In the genomic region with DNA sequence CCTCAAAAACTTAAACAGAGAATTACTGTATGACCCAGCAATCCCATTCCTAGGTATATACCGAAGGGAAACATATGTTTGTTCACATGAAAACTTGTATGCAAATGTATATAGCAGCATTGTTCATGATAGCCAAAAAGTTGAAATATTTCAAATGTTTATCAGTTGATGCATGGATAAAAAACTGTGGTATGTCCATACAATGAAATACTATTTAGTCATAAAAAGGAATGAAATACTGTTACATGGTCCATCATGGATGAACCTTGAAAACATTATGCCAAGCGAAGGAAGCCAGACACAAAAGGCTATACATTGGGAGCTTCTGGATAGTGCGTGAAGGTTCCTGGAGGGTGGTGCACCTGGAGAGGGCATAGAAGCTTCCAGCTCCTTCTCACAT, we compare ENCODE assay signal across 20 cellular contexts. TPM values are rescaled to one million over a fixed set of nuclear protein-coding genes. Genes with fewer than 3 reads are reported as not detected.
DNase-seq lines count a peak whose midpoint lies in the region; ATAC-seq, FAIRE-seq and TF ChIP-seq lines count a peak whose summit lies in the region.
"Had no signal": no experiment of that assay in that cellular context is flagged by ENCODE, and none has a peak within 500 bp of the region (broad histone marks: within the 10 kb centered on the region; RNA-seq: fewer than 3 reads in every experiment).

No MANE protein-coding gene starts in this region.

- DNase-seq in SK-N-SH (no peak), H1 (ENCODE audit: low read depth in 1 of 2, low spot score in 2 of 2) (no peak)
- no peak for DNase-seq in activated naive CD4-positive, alpha-beta T cell treated with anti-CD3 and anti-CD28 coated beads, Interleukin-2, amount 10 ng/mL, durations not matched to agents 7 days and 5 days
- DNase-seq: AML-193; Caco-2; Calu3; CD4-positive, alpha-beta T cell; CD8-positive, alpha-beta T cell; DMS79 treated with DMSO at 0.1 percent for 48 hours; GF-D8 had no signal

- no peaks in the 10 kb centered on the region for H3K79me1 ChIP-seq in H1 (ENCODE audit: low read depth, low read length)

- H2BK20ac ChIP-seq in H1 (ENCODE audit: low read length), result no peak overlapping the region

- H3K79me2 ChIP-seq in SK-N-SH (ENCODE audit: insufficient read depth) (no peaks in the 10 kb centered on the region), H1 (ENCODE audit: control insufficient read depth in 1 of 2, insufficient read depth in 2 of 2, low read length in 2 of 2) (no peaks in the 10 kb centered on the region)

- no peak overlapping the region for H3K23ac ChIP-seq in H1 (ENCODE audit: insufficient read length)

- TF ChIP-seq EP300 in SK-N-SH (IDR thresholded peaks at IDR 0.05; ENCODE audit: borderline replicate concordance in 1 of 2, low read depth in 1 of 2, low read length in 1 of 2) (no peak), H1 (IDR thresholded peaks at IDR 0.05; ENCODE audit: borderline replicate concordance in 1 of 2, low read depth in 2 of 2, low read length in 2 of 2) (no peak)

- no peaks in the 10 kb centered on the region for H3K23me2 ChIP-seq in H1 (ENCODE audit: low read depth, low read length)

- no peak overlapping the region for H3K4me2 ChIP-seq in SK-N-SH
- H3K4me2 ChIP-seq in H1 (ENCODE audit: insufficient read depth in 1 of 2, low read depth in 2 of 2, low read length in 2 of 2), result no peak overlapping the region
- H3K4me2 ChIP-seq: A549; BLaER1 treated with 17β-estradiol and CSF1 and Interleukin-3, amounts not matched to agents 10 nM and 100 nM had no signal

- no peak overlapping the region for H2AK5ac ChIP-seq in H1 (ENCODE audit: low read depth, low read length)

- POLR2A ChIA-PET in SK-N-SH (lab: Yijun Ruan, JAX) (no interaction called here), H1 (lab: Charles Lee; ENCODE audit: partially characterized antibody) (interaction anchor here (0.6 to 5.0 kb wide), 2 partner anchors 11 to 14 kb away, joined by 3 to 37 read pairs; a partner anchor contains a TSS)

- no peak for TF ChIP-seq RAD21 in SK-N-SH (IDR thresholded peaks at IDR 0.05; ENCODE audit: low read length)
- TF ChIP-seq RAD21 in H1 (IDR thresholded peaks at IDR 0.05 in 1 of 2, conservative IDR thresholded peaks at IDR 0.05 in 1 of 2; ENCODE audit: low read depth in 2 of 2, low read length in 2 of 2), result no peak

- H3K27me3 ChIP-seq in SK-N-SH (ENCODE audit: insufficient read depth) (no peaks in the 10 kb centered on the region; the same call in 1 of the 2 replicates), H1 (replicated peaks in 1 of 4; ENCODE audit: control insufficient read depth in 3 of 4, extremely low read depth in 1 of 4, insufficient read depth in 3 of 4, low read length in 3 of 4) (no peaks in the 10 kb centered on the region)
- H3K27me3 ChIP-seq: BLaER1 treated with 17β-estradiol and CSF1 and Interleukin-3, amounts not matched to agents 10 nM and 100 nM had no signal

- H4K5ac ChIP-seq in H1 (ENCODE audit: insufficient read length, low read depth, low read length), result no peak overlapping the region

- H2BK120ac ChIP-seq in H1 (replicated peaks; ENCODE audit: low read depth, low read length), result no peak overlapping the region

- no peaks in the 10 kb centered on the region for H4K20me1 ChIP-seq in SK-N-SH (ENCODE audit: insufficient read depth)
- H4K20me1 ChIP-seq in H1 (replicated peaks in 1 of 2; ENCODE audit: control insufficient read depth in 1 of 2, insufficient read depth in 2 of 2, low read length in 2 of 2), result no peaks in the 10 kb centered on the region
- H4K20me1 ChIP-seq: BLaER1 treated with 17β-estradiol and CSF1 and Interleukin-3, amounts not matched to agents 10 nM and 100 nM had no signal

- no peak overlapping the region for H2BK5ac ChIP-seq in H1 (ENCODE audit: low read depth, low read length)

- H3K9ac ChIP-seq in SK-N-SH (no peak overlapping the region), H1 (replicated peaks in 1 of 4; ENCODE audit: extremely low read depth in 1 of 4, low read depth in 3 of 4, low read length in 3 of 4) (no peak overlapping the region)
- H3K9ac ChIP-seq: BLaER1 treated with 17β-estradiol and CSF1 and Interleukin-3, amounts not matched to agents 10 nM and 100 nM had no signal

- H3K36me3 ChIP-seq in SK-N-SH (replicated peaks in 1 of 2; ENCODE audit: control insufficient read depth in 1 of 2, insufficient read depth in 2 of 2, low read length in 1 of 2) (no peaks in the 10 kb centered on the region), H1 (ENCODE audit: control insufficient read depth in 2 of 4, insufficient read depth in 4 of 4, low read length in 3 of 4) (no peaks in the 10 kb centered on the region)
- H3K36me3 ChIP-seq: BLaER1 treated with 17β-estradiol and CSF1 and Interleukin-3, amounts not matched to agents 10 nM and 100 nM had no signal

- H3K4me3 ChIP-seq in SK-N-SH (ENCODE audit: low read depth in 2 of 2, low read length in 1 of 2) (no peak overlapping the region), H1 (ENCODE audit: extremely low read depth in 1 of 4, insufficient read depth in 2 of 4, low read depth in 3 of 4, low read length in 4 of 4) (no peak overlapping the region)
- H3K4me3 ChIP-seq: A549; BLaER1 treated with 17β-estradiol and CSF1 and Interleukin-3, amounts not matched to agents 10 nM and 100 nM had no signal

- no peaks in the 10 kb centered on the region for H3K9me3 Mint-ChIP-seq in activated naive CD4-positive, alpha-beta T cell treated with anti-CD3 and anti-CD28 coated beads, Interleukin-2, amount 10 ng/mL, durations not matched to agents 7 days and 5 days
- H3K9me3 Mint-ChIP-seq: CD4-positive, alpha-beta T cell; CD8-positive, alpha-beta T cell had no signal

- TF ChIP-seq POLR2A in H1 (IDR thresholded peaks at IDR 0.05; ENCODE audit: control extremely low read depth in 1 of 2, low read depth in 2 of 2, low read length in 2 of 2), result no peak

- peaks cover 2% of the 10 kb centered on the region for H3K36me3 Mint-ChIP-seq in activated naive CD4-positive, alpha-beta T cell treated with anti-CD3 and anti-CD28 coated beads, Interleukin-2, amount 10 ng/mL, durations not matched to agents 7 days and 5 days
- H3K36me3 Mint-ChIP-seq: CD8-positive, alpha-beta T cell had no signal

- peaks cover 25% of the 10 kb centered on the region for H3K4me1 Mint-ChIP-seq in activated naive CD4-positive, alpha-beta T cell treated with anti-CD3 and anti-CD28 coated beads, Interleukin-2, amount 10 ng/mL, durations not matched to agents 7 days and 5 days

- no peak for TF ChIP-seq CTCF in SK-N-SH (IDR thresholded peaks at IDR 0.05)
- TF ChIP-seq CTCF in H1 (IDR thresholded peaks at IDR 0.05; ENCODE audit: control extremely low read depth in 1 of 3, insufficient read depth in 1 of 3, low read depth in 1 of 3, low read length in 3 of 3), result no peak

- H2AFZ ChIP-seq in SK-N-SH (ENCODE audit: low read depth) (no peak overlapping the region), H1 (ENCODE audit: low read length) (no peak overlapping the region)

- no peak overlapping the region for H4K8ac ChIP-seq in H1 (ENCODE audit: extremely low read depth, insufficient read depth, low read length)

- no peak overlapping the region for H3K27ac ChIP-seq in SK-N-SH (ENCODE audit: low read depth in 2 of 2, low read length in 1 of 2)
- H3K27ac ChIP-seq in H1 (ENCODE audit: low read depth, low read length), result no peak overlapping the region
- H3K27ac ChIP-seq: 22Rv1; A549; BLaER1 treated with 17β-estradiol and CSF1 and Interleukin-3, amounts not matched to agents 10 nM and 100 nM; C4-2B had no signal

- no peak overlapping the region for H2BK12ac ChIP-seq in H1 (ENCODE audit: low read depth, low read length)

- H2BK15ac ChIP-seq in H1 (ENCODE audit: low read length), result no peak overlapping the region

- CTCF ChIA-PET in SK-N-SH (lab: Yijun Ruan, JAX), result interaction anchor here (1.4 to 5.4 kb wide), 3 partner anchors 14 to 271 kb away, joined by 4 to 72 read pairs (median 45); no protein-coding TSS in a partner anchor
- CTCF ChIA-PET in H1 (lab: Charles Lee; ENCODE audit: partially characterized antibody), result interaction anchor here (1.1 to 3.8 kb wide), 5 partner anchors 14 to 268 kb away, joined by 3 to 9 read pairs (median 4); no protein-coding TSS in a partner anchor
- CTCF ChIA-PET in activated naive CD4-positive, alpha-beta T cell treated with anti-CD3 and anti-CD28 coated beads, Interleukin-2, amount 10 ng/mL, durations not matched to agents 7 days and 5 days (lab: Charles Lee), result interaction anchor here (0.9 to 5.1 kb wide), 3 partner anchors 14 to 270 kb away, joined by 3 to 44 read pairs (median 6); no protein-coding TSS in a partner anchor

- no peak overlapping the region for H3K27ac Mint-ChIP-seq in activated naive CD4-positive, alpha-beta T cell treated with anti-CD3 and anti-CD28 coated beads, Interleukin-2, amount 10 ng/mL, durations not matched to agents 7 days and 5 days
- H3K27ac Mint-ChIP-seq: B cell; CD4-positive, alpha-beta T cell; CD8-positive, alpha-beta T cell had no signal

- no peaks in the 10 kb centered on the region for H3K9me2 ChIP-seq in SK-N-SH

- H3K27me3 Mint-ChIP-seq in activated naive CD4-positive, alpha-beta T cell treated with anti-CD3 and anti-CD28 coated beads, Interleukin-2, amount 10 ng/mL, durations not matched to agents 7 days and 5 days, result peaks cover under 1% of the 10 kb centered on the region
- H3K27me3 Mint-ChIP-seq: B cell; CD4-positive, alpha-beta T cell had no signal

- H3K4ac ChIP-seq in H1 (replicated peaks; ENCODE audit: insufficient read length, low read depth, low read length), result no peak overlapping the region

- no peaks in the 10 kb centered on the region for H3K9me3 ChIP-seq in SK-N-SH
- H3K9me3 ChIP-seq in H1 (ENCODE audit: insufficient read depth in 2 of 2, low read depth in 1 of 2, low read length in 1 of 2), result peaks cover 0 to 5% of the 10 kb centered on the region in 2 experiments; a peak in 1 of 4 replicates
- H3K9me3 ChIP-seq: Caco-2 had no signal

- H3K4me1 ChIP-seq in SK-N-SH (ENCODE audit: control insufficient read depth in 1 of 2, insufficient read depth in 2 of 2, low read depth in 1 of 2, low read length in 1 of 2) (no peaks in the 10 kb centered on the region), H1 (replicated peaks in 1 of 4; ENCODE audit: control insufficient read depth in 3 of 4, insufficient read depth in 4 of 4, low read length in 3 of 4) (no peaks in the 10 kb centered on the region)
- H3K4me1 ChIP-seq: A549, Caco-2 had no signal

- no peak overlapping the region for H3K56ac ChIP-seq in H1 (replicated peaks; ENCODE audit: insufficient read length, low read depth, low read length)

- no peak overlapping the region for H3K18ac ChIP-seq in H1 (ENCODE audit: extremely low read depth, low read length)

- H3F3A ChIP-seq in SK-N-SH (replicated peaks; ENCODE audit: insufficient read depth), result peaks cover 8% of the 10 kb centered on the region

- no peak overlapping the region for H4K91ac ChIP-seq in H1 (replicated peaks; ENCODE audit: insufficient read length, low read length)

- H3K4me3 Mint-ChIP-seq in activated naive CD4-positive, alpha-beta T cell treated with anti-CD3 and anti-CD28 coated beads, Interleukin-2, amount 10 ng/mL, durations not matched to agents 7 days and 5 days, result no peak overlapping the region
- H3K4me3 Mint-ChIP-seq: B cell; CD4-positive, alpha-beta T cell; CD8-positive, alpha-beta T cell had no signal

- FAIRE-seq in H1 (lab: Jason Lieb, UNC), result no peak
- FAIRE-seq: A549, D721Med, G401.6, GM19239 had no signal

- no peak overlapping the region for H3K14ac ChIP-seq in H1 (ENCODE audit: insufficient read length)

- no peak for ATAC-seq in SK-N-SH treated with all-trans-retinoic acid at 6 μM for 48 hours
- ATAC-seq in HG03196 (IDR thresholded peaks at IDR 0.05; ENCODE audit: unreplicated experiment), result no peak
- ATAC-seq: A549; CD8-positive, alpha-beta T cell had no signal

- 89% methylated on average over 3 of the region's 3 CpGs for WGBS in SK-N-SH (ENCODE audit: low lambda C conversion rate)
- WGBS in H1 (ENCODE audit: extremely low coverage in 1 of 2, insufficient coverage in 1 of 2, insufficient read length in 1 of 2, insufficient replicate concordance in 2 of 2, low coverage in 1 of 2, low lambda C conversion rate in 2 of 2, missing lambda C conversion rate in 1 of 2), 2 experiments, result 87% methylated on average over 3 of the region's 3 CpGs; no CpG with 5 or more reads in 1 of the 2 experiments

RNA-seq across cellular contexts. Expression of a gene that starts 11.0 kb away (rescaled TPM):
- polyA plus RNA-seq in SK-N-SH (2012; rRNA removed) (62.1 and 84.6 TPM in 2 replicates), H1 (2011; rRNA removed) (54.4 and 116 TPM in 2 replicates)
- 56.4 and 65.5 TPM in 2 replicates for polyA plus RNA-seq in SK-N-SH (2012; cell fraction: cytosol; rRNA removed)
- 74.5 and 151 TPM in 2 replicates for polyA plus RNA-seq in SK-N-SH (2012; cell fraction: nucleus; rRNA removed)
- 122 and 125 TPM in 2 replicates for total RNA-seq in H1 (2021; fragmentation: NEBNext Ultra II Directional; extraction: Animal tissue kit (Norgen Biotek cat#: 25700))
- polyA plus RNA-seq in H1 (2011; cell fraction: cytosol; rRNA removed), result 69.8 TPM
- 38.2 TPM for polyA plus RNA-seq in H1 (2011; cell fraction: nucleus; rRNA removed)
- polyA plus RNA-seq in H1 (2012, experiment 1 of 2), result 80.3 to 93.1 TPM (median 84.8 TPM) in 4 replicates
- 11.4 TPM for polyA plus RNA-seq in H1 (2012, experiment 2 of 2)
- polyA plus RNA-seq in H1 (2013, experiment 1 of 2), result 75.1 TPM
- polyA plus RNA-seq in H1 (2013, experiment 2 of 2), result 77.3 TPM
- 77.5 and 105 TPM in 2 replicates for polyA minus RNA-seq in H1 (2011; rRNA and poly(A)+ RNA removed)
- 84.0 TPM for polyA minus RNA-seq in H1 (2011; cell fraction: cytosol; rRNA and poly(A)+ RNA removed)
- polyA minus RNA-seq in H1 (2011; cell fraction: nucleus; rRNA and poly(A)+ RNA removed), result 87.1 TPM

RNA-seq across cellular contexts. Expression of a gene that starts 54.4 kb away (rescaled TPM):
- 5.5 and 6.8 TPM in 2 replicates for polyA plus RNA-seq in SK-N-SH (2012; rRNA removed)
- polyA plus RNA-seq in SK-N-SH (2012; cell fraction: cytosol; rRNA removed), result 7.2 and 9.4 TPM in 2 replicates
- 5.3 and 6.0 TPM in 2 replicates for polyA plus RNA-seq in SK-N-SH (2012; cell fraction: nucleus; rRNA removed)
- 4.2 and 5.3 TPM in 2 replicates for total RNA-seq in H1 (2021; fragmentation: NEBNext Ultra II Directional; extraction: Animal tissue kit (Norgen Biotek cat#: 25700))
- polyA plus RNA-seq in H1 (2011; rRNA removed), result 1.4 and 2.0 TPM in 2 replicates
- polyA plus RNA-seq in H1 (2011; cell fraction: cytosol; rRNA removed), result 1.9 TPM
- polyA plus RNA-seq in H1 (2011; cell fraction: nucleus; rRNA removed), result 2.2 TPM
- polyA plus RNA-seq in H1 (2012, experiment 1 of 2), result 2.5 to 3.1 TPM (median 2.6 TPM) in 4 replicates
- polyA plus RNA-seq in H1 (2012, experiment 2 of 2), result 0.80 TPM
- polyA plus RNA-seq in H1 (2013, experiment 1 of 2), result 5.3 TPM
- polyA plus RNA-seq in H1 (2013, experiment 2 of 2), result 6.2 TPM
- 1.4 and 1.6 TPM in 2 replicates for polyA minus RNA-seq in H1 (2011; rRNA and poly(A)+ RNA removed)
- polyA minus RNA-seq in H1 (2011; cell fraction: cytosol; rRNA and poly(A)+ RNA removed), result 5.4 TPM
- polyA minus RNA-seq in H1 (2011; cell fraction: nucleus; rRNA and poly(A)+ RNA removed), result 3.9 TPM
